ENCODE assay signal across 8 cellular contexts in genomic region chr11:121452609-121453150, GRCh38.
DNase-seq lines count a peak whose midpoint lies in the region; ATAC-seq lines count a peak whose summit lies in the region.

Gene SORL1-AS1, minus strand, starts transcription at chr11:121452967.

- 3% methylated on average over 19 of the region's 21 CpGs for WGBS in mesenchymal stem cell

- H2BK12ac ChIP-seq in mesenchymal stem cell (ENCODE audit: low read length in 2 of 2): peak within 1 kb of the TSS in 1 of 2 experiments; percentile 84

- H3K27ac ChIP-seq in mesenchymal stem cell (ENCODE audit: low read length, poor library complexity, severe bottlenecking) (no peak within 1 kb of the TSS), stomach smooth muscle (ENCODE audit: low read length) (no peak within 1 kb of the TSS)

- H3K27me3 Mint-ChIP-seq in central memory CD8-positive, alpha-beta T cell: no peaks in the 10 kb centered on the region

- H3K23ac ChIP-seq in mesenchymal stem cell (ENCODE audit: low read length in 2 of 2): peak within 1 kb of the TSS in 1 of 2 experiments; percentile 95

- peaks cover 89% of the 10 kb centered on the region for H3K4me1 Mint-ChIP-seq in central memory CD8-positive, alpha-beta T cell

- H3K79me1 ChIP-seq in mesenchymal stem cell (replicated peaks; ENCODE audit: low read length, poor library complexity, severe bottlenecking): no peaks in the 10 kb centered on the region

- peak within 1 kb of the TSS; percentile 98 for H3K4me3 Mint-ChIP-seq in central memory CD8-positive, alpha-beta T cell

- H3K4ac ChIP-seq in mesenchymal stem cell (ENCODE audit: low read depth in 1 of 2, low read length in 2 of 2): peak within 1 kb of the TSS; percentile 8 to 28

- peak within 1 kb of the TSS; percentile 87 for H3K4me2 ChIP-seq in mesenchymal stem cell (ENCODE audit: low read length, poor library complexity, severe bottlenecking)

- H2BK5ac ChIP-seq in mesenchymal stem cell (ENCODE audit: low read depth, low read length, poor library complexity, severe bottlenecking): peak within 1 kb of the TSS; percentile 4

- H3K4me1 ChIP-seq in mesenchymal stem cell (ENCODE audit: control insufficient read depth, insufficient read depth, low read depth, low read length): peaks cover 11% of the 10 kb centered on the region
- peaks cover 20% of the 10 kb centered on the region for H3K4me1 ChIP-seq in stomach smooth muscle (ENCODE audit: control insufficient read depth, insufficient read depth, low read length)

- peak within 1 kb of the TSS; percentile 16 to 95 for H3K18ac ChIP-seq in mesenchymal stem cell (ENCODE audit: low read depth in 1 of 2, low read length in 2 of 2)

- ATAC-seq in HG03354 (IDR thresholded peaks at IDR 0.05; ENCODE audit: poor library complexity, severe bottlenecking, unreplicated experiment): peak; percentile 24
- ATAC-seq in central memory CD8-positive, alpha-beta T cell (replicated peaks; ENCODE audit: extremely low read depth, poor library complexity, severe bottlenecking): peak; percentile 63

- H2BK120ac ChIP-seq in mesenchymal stem cell (ENCODE audit: low read depth, low read length): peak within 1 kb of the TSS; percentile 52

- H3K36me3 ChIP-seq in mesenchymal stem cell (ENCODE audit: control insufficient read depth in 1 of 2, insufficient read depth in 2 of 2, low read depth in 1 of 2, low read length in 2 of 2) (no peaks in the 10 kb centered on the region), stomach smooth muscle (ENCODE audit: control insufficient read depth in 2 of 2, insufficient read depth in 2 of 2, low read length in 2 of 2) (no peaks in the 10 kb centered on the region)

- peak within 1 kb of the TSS; percentile 62 to 77 for H3K4me3 ChIP-seq in mesenchymal stem cell (ENCODE audit: insufficient read depth in 1 of 2, low read depth in 1 of 2, low read length in 2 of 2)
- peak within 1 kb of the TSS; percentile 90 to 96 for H3K4me3 ChIP-seq in stomach smooth muscle (ENCODE audit: low read length in 2 of 2)

- H2AK5ac ChIP-seq in mesenchymal stem cell (ENCODE audit: low read length, severe bottlenecking): no peak within 1 kb of the TSS

- H3K9me3 ChIP-seq in mesenchymal stem cell (ENCODE audit: control insufficient read depth, low read length) (no peaks in the 10 kb centered on the region), stomach smooth muscle (ENCODE audit: control insufficient read depth in 2 of 2, low read length in 2 of 2) (no peaks in the 10 kb centered on the region)

- H2BK15ac ChIP-seq in mesenchymal stem cell (ENCODE audit: low read depth, poor library complexity, severe bottlenecking): peak within 1 kb of the TSS; percentile 63

- H4K8ac ChIP-seq in mesenchymal stem cell (ENCODE audit: low read length): peak within 1 kb of the TSS; percentile 77

- no peaks in the 10 kb centered on the region for H3K9me3 Mint-ChIP-seq in central memory CD8-positive, alpha-beta T cell

- DNase-seq in NCI-H2227 treated with DMSO at 0.1 percent for 48 hours (lab: John Stamatoyannopoulos, UW) (peak; percentile 36), NCI-H2227 (lab: John Stamatoyannopoulos, UW; ENCODE audit: unreplicated experiment) (no peak), T-helper 22 cell (ENCODE audit: low read depth) (peak; percentile 66), mesenchymal stem cell (peak; percentile 26), NK-92 (lab: John Stamatoyannopoulos, UW; ENCODE audit: unreplicated experiment) (no peak)
- peak; percentile 32 to 50 for DNase-seq in central memory CD8-positive, alpha-beta T cell (ENCODE audit: low spot score in 2 of 2)

- H3K9ac ChIP-seq in mesenchymal stem cell (ENCODE audit: low read length) (peak within 1 kb of the TSS; percentile 57), stomach smooth muscle (ENCODE audit: low read length in 2 of 2) (peak within 1 kb of the TSS; percentile 51 to 65)

- H3K27ac Mint-ChIP-seq in central memory CD8-positive, alpha-beta T cell (ENCODE audit: low read depth): peak within 1 kb of the TSS; percentile 95

- peak within 1 kb of the TSS in 1 of 2 experiments; percentile 90 for H3K14ac ChIP-seq in mesenchymal stem cell (ENCODE audit: low read length in 2 of 2)

- H3K27me3 ChIP-seq in mesenchymal stem cell (ENCODE audit: control insufficient read depth in 1 of 2, insufficient read depth in 1 of 2, low read length in 2 of 2): peaks cover 42 to 60% of the 10 kb centered on the region in 2 experiments
- H3K27me3 ChIP-seq in stomach smooth muscle (ENCODE audit: control insufficient read depth in 1 of 2, insufficient read depth in 2 of 2, low read length in 2 of 2): no peaks in the 10 kb centered on the region

- peak within 1 kb of the TSS; percentile 93 for H2AFZ ChIP-seq in mesenchymal stem cell (ENCODE audit: low read depth, low read length)

- H3K36me3 Mint-ChIP-seq in central memory CD8-positive, alpha-beta T cell (ENCODE audit: insufficient read depth): peaks cover 33% of the 10 kb centered on the region

- H4K91ac ChIP-seq in mesenchymal stem cell (ENCODE audit: low read length): peak within 1 kb of the TSS; percentile 87

Comparison
In these comparisons a context has a peak if more than half of its experiments do, and no peak if none do; other contexts are left out.
1. DNase-seq: peak in NCI-H2227 treated with DMSO at 0.1 percent for 48 hours (single experiment), T-helper 22 cell (single experiment), central memory CD8-positive, alpha-beta T cell (2 of 2) and mesenchymal stem cell (single experiment); none in NCI-H2227 (single experiment) and NK-92 (single experiment).